Comparison of ENCODE assay signal across 27 cellular contexts in the genomic region with DNA sequence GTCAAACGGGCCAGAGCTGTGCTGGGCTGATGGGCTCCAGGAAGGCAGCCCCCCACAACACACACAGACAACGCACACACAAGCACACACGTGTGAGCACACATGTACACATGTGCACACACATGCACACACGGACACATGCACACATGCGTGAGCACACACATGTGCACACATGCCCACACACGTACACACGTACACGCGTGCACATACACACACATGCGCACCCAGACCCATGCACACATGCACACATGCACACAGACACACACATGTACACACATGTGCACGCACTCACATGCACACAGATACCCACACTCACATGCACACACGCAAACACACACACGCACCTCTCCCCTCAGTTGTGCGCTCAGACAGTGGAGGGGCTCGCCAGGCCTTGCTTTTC. TPM values are rescaled to one million over a fixed set of nuclear protein-coding genes. Genes with fewer than 3 reads are reported as not detected.
A peak's percentile ranks its signal among the peaks of the same experiment; 100 is the strongest.
DNase-seq lines count a peak whose midpoint lies in the region; ATAC-seq, FAIRE-seq and TF ChIP-seq lines count a peak whose summit lies in the region.
"Had no signal": no experiment of that assay in that cellular context is flagged by ENCODE, and none has a peak within 500 bp of the region (broad histone marks: within the 10 kb centered on the region; RNA-seq: fewer than 3 reads in every experiment).

No MANE protein-coding gene starts in this region.

- no peaks in the 10 kb centered on the region for H3K79me2 ChIP-seq in K562 (ENCODE audit: control insufficient read depth, insufficient read depth, low read length)
- H3K79me2 ChIP-seq in HepG2 (ENCODE audit: insufficient read depth, low read length) = no peaks in the 10 kb centered on the region

- H3K9me3 ChIP-seq in K562 (replicated peaks; ENCODE audit: control insufficient read depth, insufficient read depth, low read depth, low read length) (no peaks in the 10 kb centered on the region), HepG2 (ENCODE audit: low read length) (no peaks in the 10 kb centered on the region), upper lobe of left lung (no peaks in the 10 kb centered on the region)
- H3K9me3 ChIP-seq: BLaER1, pancreas, tibial nerve had no signal

- no peak for TF ChIP-seq POLR2A in K562 (conservative IDR thresholded peaks at IDR 0.05)
- TF ChIP-seq POLR2A in HepG2 (IDR thresholded peaks at IDR 0.05; ENCODE audit: insufficient read depth in 1 of 2, low read depth in 2 of 2, low read length in 2 of 2) = no peak
- TF ChIP-seq POLR2A in upper lobe of left lung (IDR thresholded peaks at IDR 0.05) = no peak

- no peaks in the 10 kb centered on the region for H3K9me1 ChIP-seq in K562 (ENCODE audit: control insufficient read depth, insufficient read depth, low read length)

- no TSS peak for BruUV-seq in K562 (replicated peaks; lab: Mats Ljungman, UMichigan)
- no TSS peak for BruUV-seq in HepG2 (replicated peaks; lab: Mats Ljungman, UMichigan)

- TF ChIP-seq CTCF in K562 (IDR thresholded peaks at IDR 0.05 in 2 of 3, conservative IDR thresholded peaks at IDR 0.05 in 1 of 3; ENCODE audit: insufficient read depth in 2 of 3, low read depth in 1 of 3, low read length in 3 of 3) (no peak), HepG2 (CRISPR knock-in tag; IDR thresholded peaks at IDR 0.05) (no peak), upper lobe of left lung (IDR thresholded peaks at IDR 0.05) (no peak), CD14-positive monocyte (IDR thresholded peaks at IDR 0.05) (no peak)

- CTCF ChIA-PET in K562 (lab: Yijun Ruan, JAX; ENCODE audit: low intra/inter-chr PET ratio) = interaction anchor here (1.4 to 2.4 kb wide), 3 partner anchors 137 to 397 kb away, joined by 4 to 22 read pairs (median 15); no protein-coding TSS in a partner anchor
- CTCF ChIA-PET in HepG2 (lab: Yijun Ruan, JAX; ENCODE audit: low intra/inter-chr PET ratio, low total read pairs) = interaction anchor here (1.5 to 1.8 kb wide), 4 partner anchors 31 to 164 kb away, joined by 6 to 17 read pairs (median 6); partner anchors contain the start of gene HPCAL1

- POLR2A ChIA-PET in K562 (lab: Yijun Ruan, JAX) (interaction anchor here (0.6 kb wide), 1 partner anchor 28 kb away, joined by 6 read pairs; no protein-coding TSS in a partner anchor), HepG2 (lab: Yijun Ruan, JAX) (interaction anchor here (1.3 to 3.0 kb wide), 3 partner anchors 30 to 54 kb away, joined by 3 to 23 read pairs (median 5); partner anchors contain the start of gene HPCAL1)

- FAIRE-seq in K562 (lab: Jason Lieb, UNC) = no peak
- no peak for FAIRE-seq in HepG2 (lab: Jason Lieb, UNC)
- FAIRE-seq: pancreas had no signal

- TF ChIP-seq EP300 in K562 (IDR thresholded peaks at IDR 0.05; ENCODE audit: low read length) = no peak
- TF ChIP-seq EP300 in HepG2 (IDR thresholded peaks at IDR 0.05; ENCODE audit: low read depth in 2 of 2, low read length in 2 of 2) = no peak
- TF ChIP-seq EP300 in HepG2 (CRISPR knock-in tag; IDR thresholded peaks at IDR 0.05; ENCODE audit: borderline replicate concordance) = no peak
- TF ChIP-seq EP300 in upper lobe of left lung (IDR thresholded peaks at IDR 0.05) = no peak

- H3K36me3 Mint-ChIP-seq in activated naive CD4-positive, alpha-beta T cell treated with anti-CD3 and anti-CD28 coated beads, Interleukin-2, amount 50 U/mL, for 24 hours = no peaks in the 10 kb centered on the region
- H3K36me3 Mint-ChIP-seq in activated naive CD4-positive, alpha-beta T cell treated with anti-CD3 and anti-CD28 coated beads, Interleukin-2, amount 50 U/mL, for 72 hours = no peaks in the 10 kb centered on the region
- no peaks in the 10 kb centered on the region for H3K36me3 Mint-ChIP-seq in CD14-positive monocyte
- H3K36me3 Mint-ChIP-seq: brain; IgD-negative memory B cell; mesothelial cell of epicardium; naive thymus-derived CD8-positive, alpha-beta T cell had no signal

- in situ Hi-C loops in K562 (cut with MboI) = loop anchor here (25.0 kb wide), 1 partner anchor 141 kb away; no protein-coding TSS in a partner anchor
- in situ Hi-C loops in HepG2 (cut with HindIII; ENCODE audit: extremely low pct_ligation_motif_present, low pct_unique_long_range_greater_than_20kb) = loop anchor here (5.0 kb wide), 1 partner anchor 136 kb away; no protein-coding TSS in a partner anchor

- H3K36me3 ChIP-seq in K562 (ENCODE audit: control insufficient read depth, insufficient read depth, low read length) = no peaks in the 10 kb centered on the region
- H3K36me3 ChIP-seq in HepG2 (replicated peaks in 1 of 2; ENCODE audit: control insufficient read depth in 1 of 2, insufficient read depth in 2 of 2, low read length in 2 of 2) = no peaks in the 10 kb centered on the region
- no peaks in the 10 kb centered on the region for H3K36me3 ChIP-seq in upper lobe of left lung
- H3K36me3 ChIP-seq: BLaER1, pancreas, tibial nerve had no signal

- H3K27ac Mint-ChIP-seq in activated naive CD4-positive, alpha-beta T cell treated with anti-CD3 and anti-CD28 coated beads, Interleukin-2, amount 50 U/mL, for 24 hours = peak overlapping the region; percentile 46
- H3K27ac Mint-ChIP-seq in activated naive CD4-positive, alpha-beta T cell treated with anti-CD3 and anti-CD28 coated beads, Interleukin-2, amount 50 U/mL, for 72 hours = no peak overlapping the region
- H3K27ac Mint-ChIP-seq in CD14-positive monocyte = peak overlapping the region in 1 of 7 donors; percentile 13
- H3K27ac Mint-ChIP-seq: mesothelial cell of epicardium had no signal

- 80% methylated on average over 15 of the region's 15 CpGs for WGBS in K562 (ENCODE audit: insufficient coverage, low coverage, missing lambda C conversion rate)
- WGBS in HepG2 (ENCODE audit: low lambda C conversion rate) = 72% methylated on average over 14 of the region's 15 CpGs
- 85 to 88% methylated on average over 13 to 15 of the region's 15 CpGs for WGBS in upper lobe of left lung, 2 donors

- H3K4me3 Mint-ChIP-seq in activated naive CD4-positive, alpha-beta T cell treated with anti-CD3 and anti-CD28 coated beads, Interleukin-2, amount 50 U/mL, for 24 hours = no peak overlapping the region
- H3K4me3 Mint-ChIP-seq in CD14-positive monocyte = no peak overlapping the region
- H3K4me3 Mint-ChIP-seq: activated CD8-positive, alpha-beta T cell treated with anti-CD3 and anti-CD28 coated beads for 36 hours; brain; mesothelial cell of epicardium; naive thymus-derived CD8-positive, alpha-beta T cell had no signal

- H4K20me1 ChIP-seq in K562 (replicated peaks; ENCODE audit: control insufficient read depth, insufficient read depth, low read length) (no peaks in the 10 kb centered on the region), HepG2 (ENCODE audit: insufficient read depth, low read length) (no peaks in the 10 kb centered on the region)
- H4K20me1 ChIP-seq: BLaER1 had no signal

- no peak for DNase-seq in activated naive CD4-positive, alpha-beta T cell treated with anti-CD3 and anti-CD28 coated beads, Interleukin-2, amount 50 U/mL, for 72 hours (ENCODE audit: low spot score in 2 of 2)
- DNase-seq in K562 (ENCODE audit: extremely low read depth in 1 of 4, low spot score in 3 of 4) (no peak), HepG2 (ENCODE audit: low spot score) (no peak), upper lobe of left lung (peak in 1 of 2 donors; percentile 20), RKO (ENCODE audit: low spot score) (no peak), CD14-positive monocyte (ENCODE audit: low spot score) (no peak)
- DNase-seq: ACHN; activated CD4-positive, CD25-positive, alpha-beta regulatory T cell; activated CD8-positive, alpha-beta T cell treated with anti-CD3 and anti-CD28 coated beads for 36 hours; activated T-cell treated with anti-CD3 and anti-CD28 coated beads, Interleukin-2, amount 50 U/mL, for 1 hour; GOT3; NCI-H1417; NCI-H524 treated with DMSO at 0.1 percent for 48 hours; right cardiac atrium; stimulated activated CD4-positive, alpha-beta T cell treated with anti-CD3 and anti-CD28 coated beads, Interleukin-12 subunit alpha, Interleukin-12 subunit beta, amount 100 ng/mL, for 4 hours; stimulated activated CD4-positive, alpha-beta T cell treated with anti-CD3 and anti-CD28 coated beads, Interleukin-4, amount 100 ng/mL, for 4 hours; stimulated activated naive CD8-positive, alpha-beta T cell treated with anti-CD3 and anti-CD28 coated beads, Interleukin-15, Interleukin-2, amounts not matched to agents 100 U/mL and 50 U/mL, for 24 hours had no signal

- intact Hi-C loops in K562 (cut with micrococcal nuclease) = no loop called here
- intact Hi-C loops in HepG2 (cut with micrococcal nuclease; ENCODE audit: unreplicated experiment) = loop anchor here (2.0 to 10.0 kb wide), 2 partner anchors 97 to 147 kb away; partner anchors contain the start of gene RRM2
- intact Hi-C loops in CD14-positive monocyte (cut with micrococcal nuclease) = loop anchor here (2.0 to 10.0 kb wide), 3 partner anchors 36 to 147 kb away; partner anchors contain the start of gene RRM2 (in 1 of the 2)

- H2AFZ ChIP-seq in K562 (ENCODE audit: low read depth, low read length) = no peak overlapping the region
- no peak overlapping the region for H2AFZ ChIP-seq in HepG2 (ENCODE audit: low read length)

- no peak for ATAC-seq in activated naive CD4-positive, alpha-beta T cell treated with anti-CD3 and anti-CD28 coated beads, Interleukin-2, amount 50 U/mL, for 72 hours
- no peak for ATAC-seq in K562
- no peak for ATAC-seq in HepG2
- no peak for ATAC-seq in upper lobe of left lung (ENCODE audit: low FRiP score in 2 of 2)
- no peak for ATAC-seq in GM18511 (IDR thresholded peaks at IDR 0.05; ENCODE audit: unreplicated experiment)
- ATAC-seq: Right ventricle myocardium inferior had no signal

- peaks cover 38 to 50% of the 10 kb centered on the region in 2 experiments for H3K4me1 ChIP-seq in K562 (replicated peaks in 1 of 2; ENCODE audit: control insufficient read depth in 2 of 2, insufficient read depth in 2 of 2, low read length in 2 of 2)
- H3K4me1 ChIP-seq in HepG2 (ENCODE audit: insufficient read depth, low read length) = peaks cover 50% of the 10 kb centered on the region
- peaks cover 7 to 24% (median 16%) of the 10 kb centered on the region in 4 donors for H3K4me1 ChIP-seq in upper lobe of left lung

- no peak overlapping the region for H3K4me3 ChIP-seq in K562
- H3K4me3 ChIP-seq in HepG2 (replicated peaks in 1 of 3; ENCODE audit: insufficient read depth in 1 of 3, low read depth in 2 of 3, low read length in 3 of 3) = no peak overlapping the region
- H3K4me3 ChIP-seq in upper lobe of left lung = no peak overlapping the region
- H3K4me3 ChIP-seq: BLaER1, pancreas, tibial nerve had no signal

- TF ChIP-seq RAD21 in K562 (CRISPR knock-in tag; conservative IDR thresholded peaks at IDR 0.05 in 1 of 2, IDR thresholded peaks at IDR 0.05 in 1 of 2) = no peak
- no peak for TF ChIP-seq RAD21 in HepG2 (CRISPR knock-in tag; IDR thresholded peaks at IDR 0.05)

- H3K4me2 ChIP-seq in K562 (ENCODE audit: insufficient read depth, low read length) (no peak overlapping the region), HepG2 (ENCODE audit: low read depth, low read length) (no peak overlapping the region; the same call in 1 of the 2 replicates)

- H3K27me3 Mint-ChIP-seq in activated naive CD4-positive, alpha-beta T cell treated with anti-CD3 and anti-CD28 coated beads, Interleukin-2, amount 50 U/mL, for 24 hours = no peaks in the 10 kb centered on the region
- H3K27me3 Mint-ChIP-seq in CD14-positive monocyte (ENCODE audit: low read depth in 3 of 3) = peaks cover 0 to 3% (median 2%) of the 10 kb centered on the region in 3 donors
- H3K27me3 Mint-ChIP-seq: activated CD8-positive, alpha-beta T cell treated with anti-CD3 and anti-CD28 coated beads for 36 hours; brain; IgD-negative memory B cell; naive thymus-derived CD8-positive, alpha-beta T cell had no signal

- no peaks in the 10 kb centered on the region for H3K9me3 Mint-ChIP-seq in activated naive CD4-positive, alpha-beta T cell treated with anti-CD3 and anti-CD28 coated beads, Interleukin-2, amount 50 U/mL, for 24 hours
- H3K9me3 Mint-ChIP-seq in activated naive CD4-positive, alpha-beta T cell treated with anti-CD3 and anti-CD28 coated beads, Interleukin-2, amount 50 U/mL, for 72 hours = no peaks in the 10 kb centered on the region
- H3K9me3 Mint-ChIP-seq in CD14-positive monocyte = no peaks in the 10 kb centered on the region
- H3K9me3 Mint-ChIP-seq: activated CD8-positive, alpha-beta T cell treated with anti-CD3 and anti-CD28 coated beads for 36 hours; IgD-negative memory B cell; mesothelial cell of epicardium; naive thymus-derived CD8-positive, alpha-beta T cell had no signal

- H3K27me3 ChIP-seq in K562 (ENCODE audit: control insufficient read depth in 2 of 2, insufficient read depth in 2 of 2, low read length in 2 of 2) = no peaks in the 10 kb centered on the region
- peaks cover 11 to 38% of the 10 kb centered on the region in 2 experiments for H3K27me3 ChIP-seq in HepG2 (ENCODE audit: control insufficient read depth in 1 of 2, insufficient read depth in 2 of 2, low read length in 2 of 2)
- no peaks in the 10 kb centered on the region for H3K27me3 ChIP-seq in upper lobe of left lung
- H3K27me3 ChIP-seq: BLaER1, pancreas, tibial nerve had no signal

- H3K9ac ChIP-seq in K562 (ENCODE audit: insufficient read depth in 1 of 2, low read depth in 2 of 2, low read length in 2 of 2) (peak overlapping the region in 1 of 2 experiments; percentile 55; a peak in 1 of 4 replicates), HepG2 (ENCODE audit: insufficient read depth, low read depth, low read length) (no peak overlapping the region)
- H3K9ac ChIP-seq: BLaER1 had no signal

- H3K4me1 Mint-ChIP-seq in activated naive CD4-positive, alpha-beta T cell treated with anti-CD3 and anti-CD28 coated beads, Interleukin-2, amount 50 U/mL, for 24 hours = peaks cover 10% of the 10 kb centered on the region
- H3K4me1 Mint-ChIP-seq in CD14-positive monocyte = peaks cover 10% of the 10 kb centered on the region

- H3K27ac ChIP-seq in K562 (ENCODE audit: extremely low read depth, low read depth, low read length) (no peak overlapping the region), HepG2 (ENCODE audit: extremely low read length, insufficient read depth, low read length) (no peak overlapping the region), upper lobe of left lung (peak overlapping the region; percentile 3 to 80 (median 74))
- H3K27ac ChIP-seq: BLaER1, tibial nerve had no signal

RNA-seq across cellular contexts. Expression of gene HPCAL1, which starts 31.2 kb away (rescaled TPM):
- 10 to 100 TPM; 46.0 to 96.5 TPM for total RNA-seq in activated naive CD4-positive, alpha-beta T cell treated with anti-CD3 and anti-CD28 coated beads, Interleukin-2, amount 50 U/mL, for 72 hours
- total RNA-seq in K562 (2011; cell fraction: chromatin; rRNA removed; ENCODE audit: low replicate concordance) = 25.1 and 67.2 TPM in 2 replicates
- total RNA-seq in K562 (2011; cell fraction: nucleolus; rRNA removed) = 37.1 and 44.9 TPM in 2 replicates
- 28.7 and 29.2 TPM in 2 replicates for total RNA-seq in K562 (2011; cell fraction: nucleoplasm; rRNA removed)
- total RNA-seq in K562 (2014; rRNA removed) (56.2 and 62.9 TPM in 2 replicates), K562 (2014; rRNA removed; fragmentation: Illumina TruSeq; extraction: Trizol) (9.5 and 10.9 TPM in 2 replicates), K562 (2015; rRNA removed; fragmentation: Illumina TruSeq; extraction: Trizol) (20.2 and 25.0 TPM in 2 replicates), K562 (2021) (61.5 and 65.5 TPM in 2 replicates), HepG2 (2016; rRNA removed; fragmentation: Illumina TruSeq; extraction: Trizol) (23.3 and 29.9 TPM in 2 replicates), upper lobe of left lung (100 to 1,000 TPM; 131 to 481 (median 261) TPM)
- polyA plus RNA-seq in K562 (2011; rRNA removed) (23.9 and 48.2 TPM in 2 replicates), K562 (2014; fragmentation: Illumina TruSeq; extraction: Trizol) (36.5 and 74.6 TPM in 2 replicates), K562 (2014; fragmentation: Nextera tagmentation; extraction: Ambion mirVana) (1 to 10 TPM; 2.7 to 3.1 TPM), K562 (2014; rRNA removed) (41.0 and 44.2 TPM in 2 replicates), HepG2 (2011; rRNA removed) (29.5 and 38.6 TPM in 2 replicates), CD14-positive monocyte (10 to 100 TPM; 98.0 to 99.5 TPM)
- polyA plus RNA-seq in K562 (2011; cell fraction: cytosol; rRNA removed) = 44.1 and 78.0 TPM in 2 replicates
- 49.6 and 80.3 TPM in 2 replicates for polyA plus RNA-seq in K562 (2011; cell fraction: nucleus; rRNA removed)
- 67.3 and 117 TPM in 2 replicates for polyA plus RNA-seq in K562 (2012)
- polyA minus RNA-seq in K562 (2011; rRNA and poly(A)+ RNA removed) = 11.6 and 13.9 TPM in 2 replicates
- 32.4 and 46.1 TPM in 2 replicates for polyA minus RNA-seq in K562 (2011; cell fraction: cytosol; rRNA and poly(A)+ RNA removed)
- 19.9 and 22.5 TPM in 2 replicates for polyA minus RNA-seq in K562 (2011; cell fraction: nucleus; rRNA and poly(A)+ RNA removed)
- total RNA-seq in HepG2 (2016; cell fraction: cytosol; rRNA removed; fragmentation: Illumina TruSeq; extraction: Trizol; ENCODE audit: low read depth) = 43.0 and 51.2 TPM in 2 replicates
- total RNA-seq in HepG2 (2016; cell fraction: insoluble cytoplasmic fraction; rRNA removed; fragmentation: Illumina TruSeq; extraction: Trizol) = 21.4 and 28.1 TPM in 2 replicates
- 50.7 and 67.7 TPM in 2 replicates for total RNA-seq in HepG2 (2016; cell fraction: membrane; rRNA removed; fragmentation: Illumina TruSeq; extraction: Trizol)
- 12.9 and 16.1 TPM in 2 replicates for total RNA-seq in HepG2 (2016; cell fraction: nucleus; rRNA removed; fragmentation: Illumina TruSeq; extraction: Trizol)
- 29.8 and 35.9 TPM in 2 replicates for polyA plus RNA-seq in HepG2 (2011; cell fraction: cytosol; rRNA removed)
- 54.3 and 60.0 TPM in 2 replicates for polyA plus RNA-seq in HepG2 (2011; cell fraction: nucleus; rRNA removed)
- polyA plus RNA-seq in HepG2 (2012) = 46.0 and 46.8 TPM in 2 replicates
- 37.1 and 47.1 TPM in 2 replicates for polyA plus RNA-seq in HepG2 (2016; cell fraction: cytosol; fragmentation: Illumina TruSeq; extraction: Trizol; ENCODE audit: low read depth)
- polyA plus RNA-seq in HepG2 (2016; cell fraction: insoluble cytoplasmic fraction; fragmentation: Illumina TruSeq; extraction: Trizol; ENCODE audit: low read depth) = 24.6 and 35.5 TPM in 2 replicates
- polyA plus RNA-seq in HepG2 (2016; cell fraction: membrane; fragmentation: Illumina TruSeq; extraction: Trizol; ENCODE audit: low read depth) = 54.6 and 65.1 TPM in 2 replicates
- polyA plus RNA-seq in HepG2 (2016; cell fraction: nucleus; fragmentation: Illumina TruSeq; extraction: Trizol; ENCODE audit: insufficient read depth, low read depth) = 30.3 and 35.7 TPM in 2 replicates
- polyA minus RNA-seq in HepG2 (2011; rRNA and poly(A)+ RNA removed; ENCODE audit: low replicate concordance) = 26.5 and 27.7 TPM in 2 replicates
- polyA minus RNA-seq in HepG2 (2011; cell fraction: cytosol; rRNA and poly(A)+ RNA removed) = 19.4 and 20.4 TPM in 2 replicates
- 12.6 and 15.5 TPM in 2 replicates for polyA minus RNA-seq in HepG2 (2011; cell fraction: nucleus; rRNA and poly(A)+ RNA removed)

Comparison
In these comparisons a context has a peak if more than half of its experiments do, and no peak if none do; other contexts are left out.
1. H3K27ac ChIP-seq: peak in upper lobe of left lung (4 of 4); none in K562 (single experiment) and HepG2 (single experiment).